19 cellular contexts compared by ENCODE assay signal in the genomic region with DNA sequence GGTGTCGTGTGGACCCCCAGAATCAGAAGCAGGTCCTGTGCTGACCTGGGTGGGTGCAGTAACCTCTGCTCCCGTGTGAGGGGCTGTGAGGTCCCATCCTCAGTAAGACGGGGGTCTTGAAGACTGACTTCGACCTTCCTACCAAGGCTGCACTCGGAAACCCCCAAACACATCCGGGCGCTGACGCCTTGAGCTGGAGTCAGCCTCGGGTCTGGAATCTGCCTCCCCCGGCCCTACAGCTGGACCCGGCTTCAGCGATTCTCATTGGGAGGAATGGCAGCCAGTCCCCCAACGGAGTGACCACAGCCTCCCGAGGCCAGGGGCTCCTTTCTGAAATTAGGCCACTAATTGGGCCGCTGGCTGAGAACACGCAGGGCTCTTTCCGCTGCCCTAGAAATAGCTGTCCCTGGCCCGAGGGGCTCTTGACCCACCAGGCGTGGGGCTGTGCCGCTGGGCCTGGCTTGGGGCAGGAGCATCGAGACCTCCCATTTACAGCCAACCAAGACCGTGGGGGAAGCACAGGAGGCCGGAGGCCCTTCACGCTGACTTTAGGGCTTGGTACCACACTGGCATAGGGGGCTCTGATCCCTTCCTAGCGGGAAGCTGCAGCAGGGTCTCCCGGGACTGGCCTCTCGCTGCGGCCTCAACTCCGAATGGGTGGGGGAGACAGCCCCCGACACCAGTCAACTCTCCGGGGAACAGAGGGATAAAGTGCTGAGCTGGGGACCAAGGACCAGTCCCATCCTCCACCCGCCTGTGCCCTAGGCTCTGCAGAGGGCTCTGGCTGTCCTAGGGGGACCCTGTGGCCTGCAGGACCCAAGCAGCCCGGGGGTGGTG. TPM values are rescaled to one million over a fixed set of nuclear protein-coding genes. Genes with fewer than 3 reads are reported as not detected.
DNase-seq lines count a peak whose midpoint lies in the region; ATAC-seq, FAIRE-seq and TF ChIP-seq lines count a peak whose summit lies in the region.
"Had no signal": no experiment of that assay in that cellular context is flagged by ENCODE, and none has a peak within 500 bp of the region (broad histone marks: within the 10 kb centered on the region; RNA-seq: fewer than 3 reads in every experiment).

No MANE protein-coding gene starts in this region.

- no peak for TF ChIP-seq RAD21 in K562 (CRISPR knock-in tag; conservative IDR thresholded peaks at IDR 0.05 in 1 of 2, IDR thresholded peaks at IDR 0.05 in 1 of 2)

- no peak for TF ChIP-seq EP300 in K562 (IDR thresholded peaks at IDR 0.05; ENCODE audit: low read length)

- H2AFZ ChIP-seq in K562 (ENCODE audit: low read depth, low read length) = no peak overlapping the region
- H2AFZ ChIP-seq: GM23248 had no signal

- CTCF ChIA-PET in K562 (lab: Yijun Ruan, JAX; ENCODE audit: low intra/inter-chr PET ratio) = no interaction called here

- TF ChIP-seq CTCF in K562 (IDR thresholded peaks at IDR 0.05 in 2 of 3, conservative IDR thresholded peaks at IDR 0.05 in 1 of 3; ENCODE audit: insufficient read depth in 2 of 3, low read depth in 1 of 3, low read length in 3 of 3) = no peak
- TF ChIP-seq CTCF in neural crest cell (conservative IDR thresholded peaks at IDR 0.05) = no peak
- TF ChIP-seq CTCF in GM20000 (IDR thresholded peaks at IDR 0.05; ENCODE audit: extremely low read depth, missing control alignments) = no peak

- no peak for FAIRE-seq in K562 (lab: Jason Lieb, UNC)
- FAIRE-seq in frontal cortex (lab: Jason Lieb, UNC) = no peak
- no peak for FAIRE-seq in urothelium cell line (lab: Jason Lieb, UNC)
- FAIRE-seq: A204.1, GM19239 had no signal

- no peaks in the 10 kb centered on the region for H3K9me3 ChIP-seq in K562 (replicated peaks; ENCODE audit: control insufficient read depth, insufficient read depth, low read depth, low read length)
- H3K9me3 ChIP-seq: BE2C had no signal

- no peak overlapping the region for H3K4me2 ChIP-seq in K562 (ENCODE audit: insufficient read depth, low read length)

- H3K27ac ChIP-seq in K562 (ENCODE audit: extremely low read depth, low read depth, low read length) = no peak overlapping the region
- H3K27ac ChIP-seq: C4-2B, GM23248 had no signal

- BruUV-seq in K562 (replicated peaks; lab: Mats Ljungman, UMichigan) = no TSS peak

- peaks cover 3% of the 10 kb centered on the region for H3K36me3 Mint-ChIP-seq in neural crest cell (ENCODE audit: low read depth)
- H3K36me3 Mint-ChIP-seq: CD4-positive, alpha-beta memory T cell had no signal

- peak overlapping the region; percentile 57 for H3K4me3 Mint-ChIP-seq in neural crest cell
- H3K4me3 Mint-ChIP-seq: CD4-positive, alpha-beta memory T cell; H9 had no signal

- peaks cover 6% of the 10 kb centered on the region; the same call in 2 of the 3 replicates for H3K79me2 ChIP-seq in K562 (ENCODE audit: control insufficient read depth, insufficient read depth, low read length)

- peaks cover 12% of the 10 kb centered on the region for H3K27me3 ChIP-seq in H7 (ENCODE audit: control insufficient read depth, insufficient read depth, low read length)
- no peaks in the 10 kb centered on the region for H3K27me3 ChIP-seq in K562 (ENCODE audit: control insufficient read depth in 2 of 2, insufficient read depth in 2 of 2, low read length in 2 of 2)

- no peak for TF ChIP-seq POLR2A in K562 (conservative IDR thresholded peaks at IDR 0.05)

- in situ Hi-C loops in K562 (cut with MboI) = no loop called here

- POLR2A ChIA-PET in K562 (lab: Yijun Ruan, JAX) = interaction anchor here (0.6 to 1.0 kb wide), 3 partner anchors 81 to 480 kb away, joined by 3 read pairs; no protein-coding TSS in a partner anchor

- H3K9me1 ChIP-seq in K562 (ENCODE audit: control insufficient read depth, insufficient read depth, low read length) = no peaks in the 10 kb centered on the region

- H3K27ac Mint-ChIP-seq in neural crest cell (ENCODE audit: unreplicated experiment) = no peak overlapping the region
- H3K27ac Mint-ChIP-seq: CD4-positive, alpha-beta memory T cell; H9 had no signal

- peak overlapping the region in 1 of 2 experiments; percentile 69; a peak in 2 of 4 replicates for H3K9ac ChIP-seq in K562 (ENCODE audit: insufficient read depth in 1 of 2, low read depth in 2 of 2, low read length in 2 of 2)
- H3K9ac ChIP-seq: GM23248 had no signal

- H4K20me1 ChIP-seq in K562 (replicated peaks; ENCODE audit: control insufficient read depth, insufficient read depth, low read length) = peaks cover 11% of the 10 kb centered on the region

- no peak overlapping the region for H3K4me3 ChIP-seq in H7 (ENCODE audit: insufficient read depth, low read depth, low read length)
- H3K4me3 ChIP-seq in K562 = no peak overlapping the region
- H3K4me3 ChIP-seq: GM23248 had no signal

- H3K9me3 Mint-ChIP-seq in neural crest cell = peaks cover 2% of the 10 kb centered on the region

- no peaks in the 10 kb centered on the region for H3K36me3 ChIP-seq in H7 (replicated peaks; ENCODE audit: control insufficient read depth, insufficient read depth, low read length)
- H3K36me3 ChIP-seq in K562 (ENCODE audit: control insufficient read depth, insufficient read depth, low read length) = no peaks in the 10 kb centered on the region; the same call in 2 of the 3 replicates
- H3K36me3 ChIP-seq: BE2C had no signal

- intact Hi-C loops in K562 (cut with micrococcal nuclease) = no loop called here

- peaks cover 0 to 87% of the 10 kb centered on the region in 2 experiments; a peak in 2 of 5 replicates for H3K4me1 ChIP-seq in K562 (replicated peaks in 1 of 2; ENCODE audit: control insufficient read depth in 2 of 2, insufficient read depth in 2 of 2, low read length in 2 of 2)
- H3K4me1 ChIP-seq: BE2C had no signal

- DNase-seq in H7 (peak; percentile 73), K562 (ENCODE audit: extremely low read depth in 1 of 4, low spot score in 3 of 4) (peak in 1 of 4 experiments; percentile 11), neural crest cell (ENCODE audit: low read depth, low spot score) (no peak), frontal cortex (ENCODE audit: low spot score in 2 of 2) (no peak), urothelium cell line (ENCODE audit: low spot score) (no peak), GM20000 (ENCODE audit: low spot score) (no peak)
- DNase-seq: BE2C; CD4-positive, alpha-beta memory T cell; DMS79; GDM1; GM23248; H9; IMR-90 had no signal

- no peak for ATAC-seq in K562
- ATAC-seq in GM19467 (IDR thresholded peaks at IDR 0.05; ENCODE audit: unreplicated experiment) = no peak

- H3K27me3 Mint-ChIP-seq in neural crest cell (ENCODE audit: low read depth) = peaks cover 68% of the 10 kb centered on the region

- H3K4me1 Mint-ChIP-seq in neural crest cell = peaks cover 5% of the 10 kb centered on the region

- WGBS in K562 (ENCODE audit: insufficient coverage, low coverage, missing lambda C conversion rate) = 48% methylated on average over 29 of the region's 33 CpGs

RNA-seq across cellular contexts. Expression of a gene that starts 2.6 kb away (rescaled TPM):
- total RNA-seq in H7 (2014; rRNA removed; shearing (Covaris generic)) = not detected in 2 replicates
- total RNA-seq in K562 (2011; cell fraction: chromatin; rRNA removed; ENCODE audit: low replicate concordance) = not detected in 2 replicates
- not detected in 2 replicates for total RNA-seq in K562 (2011; cell fraction: nucleolus; rRNA removed)
- not detected in 2 replicates for total RNA-seq in K562 (2011; cell fraction: nucleoplasm; rRNA removed)
- total RNA-seq in K562 (2014; rRNA removed) (not detected in 2 replicates), K562 (2014; rRNA removed; fragmentation: Illumina TruSeq; extraction: Trizol) (not detected in 2 replicates), K562 (2015; rRNA removed; fragmentation: Illumina TruSeq; extraction: Trizol) (not detected in 2 replicates), K562 (2021) (not detected in 2 replicates), neural crest cell (not detected in 2 replicates), frontal cortex (not detected)
- polyA plus RNA-seq in K562 (2011; rRNA removed) (not detected in 2 replicates), K562 (2014; fragmentation: Illumina TruSeq; extraction: Trizol) (not detected in 2 replicates), K562 (2014; fragmentation: Nextera tagmentation; extraction: Ambion mirVana) (not detected), K562 (2014; rRNA removed) (not detected in 2 replicates)
- not detected in 2 replicates for polyA plus RNA-seq in K562 (2011; cell fraction: cytosol; rRNA removed)
- not detected in 2 replicates for polyA plus RNA-seq in K562 (2011; cell fraction: nucleus; rRNA removed)
- polyA plus RNA-seq in K562 (2012) = 1.00 and 1.4 TPM in 2 replicates
- polyA minus RNA-seq in K562 (2011; rRNA and poly(A)+ RNA removed) = not detected in 2 replicates
- not detected in 2 replicates for polyA minus RNA-seq in K562 (2011; cell fraction: cytosol; rRNA and poly(A)+ RNA removed)
- polyA minus RNA-seq in K562 (2011; cell fraction: nucleus; rRNA and poly(A)+ RNA removed) = not detected in 2 replicates
- total RNA-seq: CD4-positive, alpha-beta memory T cell; GM23248; H9; HT-29; IMR-90 had no signal
- polyA plus RNA-seq: AG04450; CD4-positive, alpha-beta memory T cell; GM23248; IMR-90 had no signal

RNA-seq across cellular contexts. Expression of a gene that starts 14.7 kb away (rescaled TPM):
- total RNA-seq in H7 (2014; rRNA removed; shearing (Covaris generic)) = 65.9 and 80.8 TPM in 2 replicates
- 53.1 and 261 TPM in 2 replicates for total RNA-seq in K562 (2011; cell fraction: chromatin; rRNA removed; ENCODE audit: low replicate concordance)
- total RNA-seq in K562 (2011; cell fraction: nucleolus; rRNA removed) = 207 and 214 TPM in 2 replicates
- 88.6 and 90.7 TPM in 2 replicates for total RNA-seq in K562 (2011; cell fraction: nucleoplasm; rRNA removed)
- total RNA-seq in K562 (2014; rRNA removed) = 57.2 and 70.7 TPM in 2 replicates
- 2.7 and 4.4 TPM in 2 replicates for total RNA-seq in K562 (2014; rRNA removed; fragmentation: Illumina TruSeq; extraction: Trizol)
- 21.1 and 22.1 TPM in 2 replicates for total RNA-seq in K562 (2015; rRNA removed; fragmentation: Illumina TruSeq; extraction: Trizol)
- total RNA-seq in K562 (2021) = 121 and 123 TPM in 2 replicates
- 17.0 and 32.6 TPM in 2 replicates for polyA plus RNA-seq in K562 (2011; rRNA removed)
- polyA plus RNA-seq in K562 (2011; cell fraction: cytosol; rRNA removed) = 23.3 and 65.2 TPM in 2 replicates
- polyA plus RNA-seq in K562 (2011; cell fraction: nucleus; rRNA removed) = 379 and 556 TPM in 2 replicates
- 65.7 and 81.8 TPM in 2 replicates for polyA plus RNA-seq in K562 (2012)
- polyA plus RNA-seq in K562 (2014; fragmentation: Illumina TruSeq; extraction: Trizol) = 5.1 and 23.0 TPM in 2 replicates
- 1 to 10 TPM; 2.5 to 2.7 TPM for polyA plus RNA-seq in K562 (2014; fragmentation: Nextera tagmentation; extraction: Ambion mirVana)
- 91.5 and 93.4 TPM in 2 replicates for polyA plus RNA-seq in K562 (2014; rRNA removed)
- 2.7 and 4.0 TPM in 2 replicates for polyA minus RNA-seq in K562 (2011; rRNA and poly(A)+ RNA removed)
- polyA minus RNA-seq in K562 (2011; cell fraction: cytosol; rRNA and poly(A)+ RNA removed) = 8.6 and 13.5 TPM in 2 replicates
- 59.3 and 59.4 TPM in 2 replicates for polyA minus RNA-seq in K562 (2011; cell fraction: nucleus; rRNA and poly(A)+ RNA removed)
- 156 and 169 TPM in 2 replicates for total RNA-seq in neural crest cell
- 9.8 TPM for total RNA-seq in frontal cortex

RNA-seq across cellular contexts. Expression of a gene that starts 15.0 kb away (rescaled TPM):
- total RNA-seq in H7 (2014; rRNA removed; shearing (Covaris generic)) = 58.7 and 63.4 TPM in 2 replicates
- total RNA-seq in K562 (2011; cell fraction: chromatin; rRNA removed; ENCODE audit: low replicate concordance) = 10.9 and 59.9 TPM in 2 replicates
- 59.0 and 69.6 TPM in 2 replicates for total RNA-seq in K562 (2011; cell fraction: nucleolus; rRNA removed)
- total RNA-seq in K562 (2011; cell fraction: nucleoplasm; rRNA removed) = 21.1 and 25.7 TPM in 2 replicates
- total RNA-seq in K562 (2014; rRNA removed) (50.7 and 67.3 TPM in 2 replicates), K562 (2014; rRNA removed; fragmentation: Illumina TruSeq; extraction: Trizol) (1.7 and 3.3 TPM in 2 replicates), K562 (2015; rRNA removed; fragmentation: Illumina TruSeq; extraction: Trizol) (22.7 and 27.2 TPM in 2 replicates), K562 (2021) (55.2 and 55.9 TPM in 2 replicates), neural crest cell (36.1 and 36.8 TPM in 2 replicates), frontal cortex (12.6 TPM)
- polyA plus RNA-seq in K562 (2011; rRNA removed) (12.0 and 17.7 TPM in 2 replicates), K562 (2014; fragmentation: Illumina TruSeq; extraction: Trizol) (7.0 and 30.1 TPM in 2 replicates), K562 (2014; fragmentation: Nextera tagmentation; extraction: Ambion mirVana) (under 1 TPM; 0.45 to 0.98 TPM), K562 (2014; rRNA removed) (56.6 and 66.9 TPM in 2 replicates)
- 26.1 and 86.4 TPM in 2 replicates for polyA plus RNA-seq in K562 (2011; cell fraction: cytosol; rRNA removed)
- polyA plus RNA-seq in K562 (2011; cell fraction: nucleus; rRNA removed) = 56.1 and 93.4 TPM in 2 replicates
- polyA plus RNA-seq in K562 (2012) = 24.6 and 30.5 TPM in 2 replicates
- 3.8 and 4.8 TPM in 2 replicates for polyA minus RNA-seq in K562 (2011; rRNA and poly(A)+ RNA removed)
- 18.6 and 19.8 TPM in 2 replicates for polyA minus RNA-seq in K562 (2011; cell fraction: cytosol; rRNA and poly(A)+ RNA removed)
- polyA minus RNA-seq in K562 (2011; cell fraction: nucleus; rRNA and poly(A)+ RNA removed) = 30.8 and 34.1 TPM in 2 replicates

RNA-seq across cellular contexts. Expression of a gene that starts 42.6 kb away (rescaled TPM):
- total RNA-seq in H7 (2014; rRNA removed; shearing (Covaris generic)) = 0.15 TPM in 1 of 2 replicates, not detected in the other
- total RNA-seq in K562 (2011; cell fraction: chromatin; rRNA removed; ENCODE audit: low replicate concordance) = not detected in 2 replicates
- total RNA-seq in K562 (2011; cell fraction: nucleolus; rRNA removed) = not detected in 2 replicates
- total RNA-seq in K562 (2011; cell fraction: nucleoplasm; rRNA removed) = not detected in 2 replicates
- total RNA-seq in K562 (2014; rRNA removed) (not detected in 2 replicates), K562 (2014; rRNA removed; fragmentation: Illumina TruSeq; extraction: Trizol) (not detected in 2 replicates), K562 (2015; rRNA removed; fragmentation: Illumina TruSeq; extraction: Trizol) (not detected in 2 replicates), K562 (2021) (0.22 TPM in 1 of 2 replicates, not detected in the other), neural crest cell (not detected in 2 replicates), frontal cortex (not detected)
- polyA plus RNA-seq in K562 (2011; rRNA removed) (not detected in 2 replicates), K562 (2014; fragmentation: Illumina TruSeq; extraction: Trizol) (not detected in 2 replicates), K562 (2014; fragmentation: Nextera tagmentation; extraction: Ambion mirVana) (not detected), K562 (2014; rRNA removed) (not detected in 2 replicates)
- polyA plus RNA-seq in K562 (2011; cell fraction: cytosol; rRNA removed) = not detected in 2 replicates
- polyA plus RNA-seq in K562 (2011; cell fraction: nucleus; rRNA removed) = not detected in 2 replicates
- polyA plus RNA-seq in K562 (2012) = not detected in 2 replicates
- not detected in 2 replicates for polyA minus RNA-seq in K562 (2011; rRNA and poly(A)+ RNA removed)
- 0.86 and 3.8 TPM in 2 replicates for polyA minus RNA-seq in K562 (2011; cell fraction: cytosol; rRNA and poly(A)+ RNA removed)
- polyA minus RNA-seq in K562 (2011; cell fraction: nucleus; rRNA and poly(A)+ RNA removed) = 0.22 and 0.40 TPM in 2 replicates
- total RNA-seq: CD4-positive, alpha-beta memory T cell; GM23248; IMR-90 had no signal
- polyA plus RNA-seq: CD4-positive, alpha-beta memory T cell; GM23248 had no signal
